1 cellular context compared by ENCODE assay signal in genomic region chr5:109399092-109399759, GRCh38.
A peak's percentile ranks its signal among the peaks of the same experiment; 100 is the strongest.
TF ChIP-seq lines count a peak whose summit lies in the region.

No MANE protein-coding gene starts in this region.

TF ChIP-seq in HepG2, 621 proteins besides CTCF, POLR2A, EP300 and RAD21:
- no peak for TF ChIP-seq SOX13 (IDR thresholded peaks at IDR 0.05)
- peak in 1 of 2 experiments; percentile 15; a peak in 1 of 4 replicates for TF ChIP-seq SOX13 (CRISPR knock-in tag; conservative IDR thresholded peaks at IDR 0.05 in 1 of 2, IDR thresholded peaks at IDR 0.05 in 1 of 2)
- TF ChIP-seq CENPX (CRISPR knock-in tag; IDR thresholded peaks at IDR 0.05): no peak
- no peak for TF ChIP-seq ZNF776 (CRISPR knock-in tag; IDR thresholded peaks at IDR 0.05)
TF ChIP-seq in HepG2: peak in this region for 1.
